31 cellular contexts compared by ENCODE assay signal in genomic region chr2:86436328-86436727, GRCh38.
"Had no signal": no experiment of that assay in that cellular context is flagged by ENCODE, and none has a peak within 500 bp of the region (broad histone marks: within the 10 kb centered on the region; RNA-seq: fewer than 3 reads in every experiment).

No MANE protein-coding gene starts in this region.

- H3K36me3 ChIP-seq: adrenal gland, esophagus muscularis mucosa, gastrocnemius medialis, heart left ventricle, WERI-Rb-1 had no signal

- H3K4me1 ChIP-seq: adrenal gland, body of pancreas, esophagus muscularis mucosa, foreskin keratinocyte, gastrocnemius medialis had no signal

- H3K27me3 ChIP-seq: adrenal gland, body of pancreas, esophagus muscularis mucosa, foreskin keratinocyte, gastrocnemius medialis, heart left ventricle had no signal

- H3K4me3 ChIP-seq: adrenal gland, body of pancreas, esophagus muscularis mucosa, gastrocnemius medialis, heart left ventricle had no signal

- DNase-seq: activated B cell treated with CpG ODN at 0.5 μM for 24 hours; activated CD4-positive, alpha-beta T cell treated with anti-CD3 and anti-CD28 coated beads for 48 hours; activated CD4-positive, alpha-beta T cell treated with anti-CD3 and anti-CD28 coated beads, Interleukin-2, amount 50 U/mL, for 1 hour; activated CD4-positive, alpha-beta T cell treated with anti-CD3 and anti-CD28 coated beads, Interleukin-2, amount 50 U/mL, for 48 hours; activated CD8-positive, alpha-beta memory T cell treated with anti-CD3 and anti-CD28 coated beads for 24 hours; activated CD8-positive, alpha-beta T cell treated with anti-CD3 and anti-CD28 coated beads for 36 hours; activated effector memory CD4-positive, alpha-beta T cell treated with Interleukin-2 at 50 U/mL for 16 hours; activated gamma-delta T cell treated with Interleukin-2 at 50 U/mL for 16 hours; activated naive CD4-positive, alpha-beta T cell treated with anti-CD3 and anti-CD28 coated beads, Interleukin-2, amount 50 U/mL, for 16 hours; activated naive CD4-positive, alpha-beta T cell treated with Interleukin-2 at 50 U/mL for 16 hours; activated naive CD8-positive, alpha-beta T cell treated with anti-CD3 and anti-CD28 coated beads, Interleukin-2, amount 50 U/mL, for 24 hours; activated T-cell treated with anti-CD3 and anti-CD28 coated beads, Interleukin-2, amount 50 U/mL, for 4 hours; adrenal gland; amygdala; aorta; body of pancreas; cortex of kidney; dermis blood vessel endothelial cell; effector CD4-positive, alpha-beta T cell; effector memory CD8-positive, alpha-beta T cell; erythroblast; foreskin keratinocyte; gastrocnemius medialis; glutamatergic neuron; heart left ventricle; T-helper 17 cell; T1000; WERI-Rb-1 had no signal

- H3K27ac ChIP-seq: adrenal gland, body of pancreas, esophagus muscularis mucosa, foreskin keratinocyte, gastrocnemius medialis, heart left ventricle, WERI-Rb-1 had no signal

- ATAC-seq: activated CD4-positive, CD25-positive, alpha-beta regulatory T cell treated with anti-CD3 and anti-CD28 coated beads, Interleukin-2, amount 50 U/mL, for 24 hours; activated CD8-positive, alpha-beta T cell treated with anti-CD3 and anti-CD28 coated beads for 36 hours; activated naive CD8-positive, alpha-beta T cell treated with anti-CD3 and anti-CD28 coated beads, Interleukin-2, amount 50 U/mL, for 24 hours; activated T-cell treated with anti-CD3 and anti-CD28 coated beads, Interleukin-2, amount 50 U/mL, for 4 hours; activated T-helper 17 cell treated with anti-CD3 and anti-CD28 coated beads, Interleukin-2, amount 50 U/mL, for 72 hours; body of pancreas; effector memory CD8-positive, alpha-beta T cell; foreskin keratinocyte; gastrocnemius medialis; heart left ventricle; T-helper 17 cell had no signal
